Comparison of ENCODE assay signal across 12 cellular contexts in genomic region chr16:51888534-51888933, GRCh38.
DNase-seq lines count a peak whose midpoint lies in the region; ATAC-seq and TF ChIP-seq lines count a peak whose summit lies in the region.
"Had no signal": no experiment of that assay in that cellular context is flagged by ENCODE, and none has a peak within 500 bp of the region (broad histone marks: within the 10 kb centered on the region; RNA-seq: fewer than 3 reads in every experiment).

No MANE protein-coding gene starts in this region.

- H3K9ac ChIP-seq in GM23248 (no peak overlapping the region), IMR-90 (ENCODE audit: low read depth, low read length) (no peak overlapping the region)

- TF ChIP-seq RAD21 in IMR-90 (IDR thresholded peaks at IDR 0.05; ENCODE audit: low read length): no peak

- peak overlapping the region; percentile 9; the same call in 1 of the 3 replicates for H2BK15ac ChIP-seq in IMR-90 (ENCODE audit: low read depth, low read length)

- H3K4ac ChIP-seq in IMR-90 (ENCODE audit: low read depth, low read length): peak overlapping the region; percentile 61

- no peaks in the 10 kb centered on the region for H3K79me1 ChIP-seq in IMR-90 (ENCODE audit: low read depth in 1 of 2, low read length in 2 of 2)

- H3K36me3 ChIP-seq in GM23248 (ENCODE audit: low read depth) (no peaks in the 10 kb centered on the region), IMR-90 (ENCODE audit: control insufficient read depth, insufficient read depth, low read length) (no peaks in the 10 kb centered on the region)

- no peaks in the 10 kb centered on the region for H3K9me3 ChIP-seq in GM23248 (ENCODE audit: low read depth)
- no peaks in the 10 kb centered on the region for H3K9me3 ChIP-seq in IMR-90 (ENCODE audit: control insufficient read depth, insufficient read depth, low read length)

- peak overlapping the region; percentile 55; the same call in 1 of the 2 replicates for H2BK20ac ChIP-seq in IMR-90 (ENCODE audit: low read depth, low read length)

- no peaks in the 10 kb centered on the region for H3K9me1 ChIP-seq in IMR-90 (ENCODE audit: insufficient read depth, low read length)

- dilution Hi-C loops in IMR-90 (cut with HindIII; ENCODE audit: low sequenced_read_pairs, unreplicated experiment): no loop called here

- peak overlapping the region; percentile 22; the same call in 1 of the 2 replicates for H4K5ac ChIP-seq in IMR-90 (ENCODE audit: low read depth, low read length)

- intact Hi-C loops in IMR-90 (cut with micrococcal nuclease): no loop called here

- H2AK9ac ChIP-seq in IMR-90 (replicated peaks; ENCODE audit: low read depth, low read length, poor library complexity): no peak overlapping the region

- H3K4me1 ChIP-seq in GM23248 (ENCODE audit: insufficient read depth): peaks cover 9% of the 10 kb centered on the region; the same call in 1 of the 2 replicates
- no peaks in the 10 kb centered on the region; the same call in 1 of the 2 replicates for H3K4me1 ChIP-seq in IMR-90 (ENCODE audit: control insufficient read depth, insufficient read depth, low read length)

- POLR2A ChIA-PET in IMR-90 (lab: Charles Lee; ENCODE audit: unreplicated experiment): no interaction called here

- H3K27ac ChIP-seq in GM23248: peak overlapping the region; percentile 49
- no peak overlapping the region for H3K27ac ChIP-seq in IMR-90 (ENCODE audit: insufficient read depth, low read length)

- H3K4me2 ChIP-seq in GM23248 (ENCODE audit: unreplicated experiment) (no peak overlapping the region), IMR-90 (ENCODE audit: low read depth, low read length) (no peak overlapping the region)

- BruUV-seq in IMR-90 (replicated peaks; lab: Mats Ljungman, UMichigan): no TSS peak

- H2BK120ac ChIP-seq in IMR-90 (ENCODE audit: low read depth, low read length): peak overlapping the region; percentile 78; the same call in 1 of the 2 replicates

- H3K79me2 ChIP-seq in GM23248 (ENCODE audit: insufficient read depth): no peaks in the 10 kb centered on the region

- H3K14ac ChIP-seq in IMR-90 (replicated peaks; ENCODE audit: low read depth, low read length): peak overlapping the region; percentile 12; the same call in 1 of the 2 replicates

- peak overlapping the region in 1 of 2 experiments; percentile 74; a peak in 1 of 4 replicates for H4K8ac ChIP-seq in IMR-90 (ENCODE audit: low read depth in 2 of 2, low read length in 2 of 2)

- no peaks in the 10 kb centered on the region for H3K9me2 ChIP-seq in GM23248 (ENCODE audit: insufficient read depth)

- H2AFZ ChIP-seq in GM23248: no peak overlapping the region; the same call in 1 of the 2 replicates
- no peak overlapping the region for H2AFZ ChIP-seq in IMR-90 (replicated peaks; ENCODE audit: low read length, poor library complexity)

- H2BK5ac ChIP-seq in IMR-90 (ENCODE audit: low read depth, low read length, poor library complexity, severe bottlenecking): peak overlapping the region; percentile 24

- no peaks in the 10 kb centered on the region for H3K27me3 ChIP-seq in GM23248 (replicated peaks; ENCODE audit: insufficient read depth)
- no peaks in the 10 kb centered on the region for H3K27me3 ChIP-seq in IMR-90 (ENCODE audit: control insufficient read depth, insufficient read depth, low read length)

- 86 to 94% methylated on average over 1 of the region's 1 CpG for WGBS in GM23248 (ENCODE audit: low coverage in 1 of 2, low lambda C conversion rate in 2 of 2, missing lambda C conversion rate in 2 of 2), 2 experiments
- WGBS in IMR-90 (ENCODE audit: extremely low coverage in 2 of 2, insufficient read length in 1 of 2), 2 experiments: no CpG with 5 or more reads among the region's 1 CpG

- 0 out of 2 replicates have a peak overlapping the region, but pooled peaks have one; percentile 11 for H3K23ac ChIP-seq in IMR-90 (ENCODE audit: low read depth, low read length)

- H2AK5ac ChIP-seq in IMR-90 (ENCODE audit: low read depth, low read length): no peak overlapping the region

- CTCF ChIA-PET in IMR-90 (lab: Yijun Ruan, JAX): interaction anchor here (0.7 kb wide), 1 partner anchor 28 kb away, joined by 3 read pairs; no protein-coding TSS in a partner anchor

- H4K91ac ChIP-seq in IMR-90 (ENCODE audit: insufficient read depth, low read depth, low read length): no peak overlapping the region

- peak; percentile 15 for DNase-seq in GM23248
- DNase-seq in IMR-90: peak; percentile 39
- DNase-seq in choroid plexus epithelial cell (ENCODE audit: low read depth): peak; percentile 20
- DNase-seq in iris pigment epithelial cell (ENCODE audit: low read depth): peak; percentile 65
- DNase-seq in T1000 (lab: John Stamatoyannopoulos, UW): no peak
- no peak for DNase-seq in NCI-H1694 treated with DMSO at 0.1 percent for 48 hours (lab: John Stamatoyannopoulos, UW)
- no peak for DNase-seq in NCI-H2196 treated with DMSO at 0.1 percent for 48 hours (lab: John Stamatoyannopoulos, UW; ENCODE audit: unreplicated experiment)
- DNase-seq: C1 segment of cervical spinal cord; CD4-positive, alpha-beta T cell; DMS79; H7 had no signal

- ATAC-seq in IMR-90 (ENCODE audit: low read depth): peak; percentile 55; the same call in 1 of the 2 replicates
- no peak for ATAC-seq in GM18520 (IDR thresholded peaks at IDR 0.05; ENCODE audit: unreplicated experiment)

- TF ChIP-seq POLR2A in IMR-90 (IDR thresholded peaks at IDR 0.05; ENCODE audit: low read depth, low read length): no peak

- in situ Hi-C loops in GM23248 (cut with MboI): no loop called here
- in situ Hi-C loops in IMR-90 (cut with MboI; ENCODE audit: low sequenced_read_pairs): loop anchor here (25.0 kb wide), 1 partner anchor 1174 kb away; the partner anchor contains the start of genes CHD9 and CHD9NB

- H4K20me1 ChIP-seq in GM23248 (ENCODE audit: insufficient read depth) (no peaks in the 10 kb centered on the region), IMR-90 (ENCODE audit: insufficient read depth, low read length) (no peaks in the 10 kb centered on the region)

- peak overlapping the region; percentile 50; the same call in 1 of the 2 replicates for H3K18ac ChIP-seq in IMR-90 (ENCODE audit: low read depth, low read length)

- 0 out of 2 replicates have a peak, but pooled peaks cover 4% of the 10 kb centered on the region for H3F3A ChIP-seq in GM23248 (ENCODE audit: insufficient read depth)

- H3K56ac ChIP-seq in IMR-90 (ENCODE audit: extremely low read depth, insufficient read depth, low read length): no peak overlapping the region

- no peak for TF ChIP-seq CTCF in IMR-90 (conservative IDR thresholded peaks at IDR 0.05; ENCODE audit: low read depth, low read length)
- TF ChIP-seq CTCF in choroid plexus epithelial cell (conservative IDR thresholded peaks at IDR 0.05; ENCODE audit: low read depth, low read length): no peak

- H3K4me3 ChIP-seq in GM23248 (no peak overlapping the region), IMR-90 (ENCODE audit: insufficient read depth, low read depth, low read length) (no peak overlapping the region), choroid plexus epithelial cell (ENCODE audit: low read depth, low read length) (no peak overlapping the region)

TF ChIP-seq in IMR-90, 13 proteins besides CTCF, POLR2A, EP300 and RAD21:
- no peak for TF ChIP-seq FOS (IDR thresholded peaks at IDR 0.05; ENCODE audit: low read depth, low read length)
- no peak for TF ChIP-seq SMC3 (IDR thresholded peaks at IDR 0.05; ENCODE audit: low read depth, low read length)
- TF ChIP-seq ELK1 (IDR thresholded peaks at IDR 0.05; ENCODE audit: borderline replicate concordance, low read depth, low read length): no peak
- no peak for TF ChIP-seq RCOR1 (IDR thresholded peaks at IDR 0.05; ENCODE audit: insufficient replicate concordance, low read length)
- no peak for TF ChIP-seq CEBPB (IDR thresholded peaks at IDR 0.05; ENCODE audit: low read depth, low read length)

Comparison
In these comparisons a context has a peak if more than half of its experiments do, and no peak if none do; other contexts are left out.
1. DNase-seq: peak in GM23248 (single experiment), IMR-90 (single experiment), choroid plexus epithelial cell (single experiment) and iris pigment epithelial cell (single experiment); none in T1000 (single experiment), NCI-H1694 treated with DMSO at 0.1 percent for 48 hours (single experiment) and NCI-H2196 treated with DMSO at 0.1 percent for 48 hours (single experiment).